Comparison of ENCODE assay signal across 1 cellular context in genomic region chr6:32113386-32114352, GRCh38.
TF ChIP-seq lines count a peak whose summit lies in the region.

No MANE protein-coding gene starts in this region.

TF ChIP-seq in GM23338, 12 proteins besides CTCF, POLR2A, EP300 and RAD21:
- TF ChIP-seq ZNF462 (CRISPR knock-in tag; IDR thresholded peaks at IDR 0.05) (no peak), NANOG (IDR thresholded peaks at IDR 0.05; ENCODE audit: borderline replicate concordance) (no peak), ZNF114 (CRISPR knock-in tag; IDR thresholded peaks at IDR 0.05) (no peak), ETS1 (IDR thresholded peaks at IDR 0.05) (no peak), ZNF331 (CRISPR knock-in tag; IDR thresholded peaks at IDR 0.05; ENCODE audit: low read depth) (no peak), REST (IDR thresholded peaks at IDR 0.05; ENCODE audit: unreplicated experiment) (no peak), EZH2phosphoT487 (IDR thresholded peaks at IDR 0.05; ENCODE audit: unreplicated experiment) (no peak), CREB1 (CRISPR knock-in tag; IDR thresholded peaks at IDR 0.05; ENCODE audit: low read depth) (no peak), STAT1 (IDR thresholded peaks at IDR 0.05; ENCODE audit: unreplicated experiment) (no peak), EZH2 (IDR thresholded peaks at IDR 0.05; ENCODE audit: low read depth, unreplicated experiment) (no peak), POLR2AphosphoS5 (IDR thresholded peaks at IDR 0.05; ENCODE audit: low read depth) (no peak), JUNB (IDR thresholded peaks at IDR 0.05; ENCODE audit: unreplicated experiment) (no peak)
TF ChIP-seq in GM23338: peak in this region for 0.
